8 cellular contexts compared by ENCODE assay signal in the genomic region with DNA sequence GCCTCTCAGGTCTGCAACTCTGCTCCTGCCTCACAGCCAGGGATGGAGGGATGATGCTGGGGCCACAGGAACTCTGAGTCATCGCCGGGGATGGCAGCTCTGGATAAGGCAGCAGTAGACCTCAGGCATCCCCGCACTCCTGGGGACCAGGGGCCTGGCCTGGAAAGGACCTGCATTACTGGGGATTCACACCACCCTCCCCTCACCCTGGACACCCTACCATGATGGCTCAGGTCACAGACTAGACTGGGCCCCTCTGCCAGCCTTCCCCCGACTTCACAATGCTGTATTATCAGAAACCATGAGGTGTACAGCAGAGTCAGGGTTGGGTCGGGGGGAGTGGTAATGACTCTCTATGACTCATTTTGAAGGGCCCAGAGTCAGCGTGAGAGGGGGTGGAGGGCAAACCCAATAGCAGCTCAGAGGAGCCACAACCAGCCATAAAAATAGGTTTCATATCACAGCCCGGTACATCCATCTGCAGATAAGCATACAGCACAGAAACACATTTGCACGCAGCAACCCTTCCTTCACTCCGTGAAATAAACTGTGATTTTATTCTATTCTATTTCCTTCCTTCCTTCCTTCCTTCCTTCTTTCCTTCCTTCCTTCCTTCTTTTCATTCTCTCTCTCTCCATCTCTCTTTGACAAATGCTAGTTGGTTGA. TPM values are rescaled to one million over a fixed set of nuclear protein-coding genes. Genes with fewer than 3 reads are reported as not detected.
DNase-seq lines count a peak whose midpoint lies in the region; FAIRE-seq and TF ChIP-seq lines count a peak whose summit lies in the region.
"Had no signal": no experiment of that assay in that cellular context is flagged by ENCODE, and none has a peak within 500 bp of the region (broad histone marks: within the 10 kb centered on the region; RNA-seq: fewer than 3 reads in every experiment).

No MANE protein-coding gene starts in this region.

- POLR2A ChIA-PET in endothelial cell of umbilical vein (lab: Charles Lee) (no interaction called here), HEK293T (lab: Yijun Ruan, JAX) (no interaction called here)

- BruUV-seq in endothelial cell of umbilical vein (replicated peaks; lab: Mats Ljungman, UMichigan) = no TSS peak

- H3K36me3 ChIP-seq in endothelial cell of umbilical vein (ENCODE audit: control insufficient read depth in 2 of 2, extremely low read depth in 1 of 2, insufficient read depth in 2 of 2, low read length in 2 of 2) = no peaks in the 10 kb centered on the region
- H3K36me3 ChIP-seq: neutrophil had no signal

- DNase-seq in H4 (ENCODE audit: low spot score) (peak; percentile 92), endothelial cell of umbilical vein (ENCODE audit: low read depth, low spot score) (peak; percentile 33), HEK293T (ENCODE audit: extremely low spot score) (no peak), NCI-H1417 treated with DMSO at 0.1 percent for 48 hours (lab: John Stamatoyannopoulos, UW) (no peak), middle frontal gyrus (ENCODE audit: extremely low spot score, low spot score) (no peak)
- DNase-seq in activated CD4-positive, CD25-positive, alpha-beta regulatory T cell treated with anti-CD3 and anti-CD28 coated beads, Interleukin-2, amount 50 U/mL, for 16 hours (ENCODE audit: low read depth, low spot score) = peak; percentile 44
- peak; percentile 11 to 23 for DNase-seq in stimulated activated CD8-positive, alpha-beta memory T cell treated with anti-CD3 and anti-CD28 coated beads, Interleukin-2, amount 100 ng/mL, for 1 hour (ENCODE audit: low read depth in 2 of 2)

- H3K4me3 ChIP-seq in endothelial cell of umbilical vein (replicated peaks in 1 of 3; ENCODE audit: insufficient read depth in 1 of 3, low read depth in 1 of 3, low read length in 3 of 3) = no peak overlapping the region

- H3K27me3 ChIP-seq in endothelial cell of umbilical vein (ENCODE audit: control insufficient read depth in 2 of 2, insufficient read depth in 2 of 2, low read length in 2 of 2) = no peaks in the 10 kb centered on the region

- no peak overlapping the region for H3K9ac ChIP-seq in endothelial cell of umbilical vein (replicated peaks; ENCODE audit: extremely low read depth, insufficient read depth, low read length)

- CTCF ChIA-PET in endothelial cell of umbilical vein (lab: Charles Lee) (no interaction called here), HEK293T (lab: Yijun Ruan, JAX) (no interaction called here)

- no peak for TF ChIP-seq CTCF in endothelial cell of umbilical vein (IDR thresholded peaks at IDR 0.05; ENCODE audit: extremely low read depth in 1 of 2, insufficient read depth in 1 of 2, low read depth in 1 of 2, low read length in 2 of 2)

- no peaks in the 10 kb centered on the region for H4K20me1 ChIP-seq in endothelial cell of umbilical vein (replicated peaks; ENCODE audit: control insufficient read depth, extremely low read depth, insufficient read depth, low read length)

- FAIRE-seq in endothelial cell of umbilical vein (lab: Jason Lieb, UNC) = peak; percentile 80

- no peak overlapping the region for H2AFZ ChIP-seq in endothelial cell of umbilical vein (ENCODE audit: low read depth, low read length)

- no peak for TF ChIP-seq POLR2A in endothelial cell of umbilical vein (IDR thresholded peaks at IDR 0.05; ENCODE audit: low read depth, low read length)

- no peaks in the 10 kb centered on the region for H3K9me1 ChIP-seq in endothelial cell of umbilical vein (replicated peaks; ENCODE audit: control insufficient read depth, extremely low read depth, insufficient read depth, low read length)

- no peaks in the 10 kb centered on the region for H3K79me2 ChIP-seq in endothelial cell of umbilical vein (ENCODE audit: control insufficient read depth, insufficient read depth, low read length)

- intact Hi-C loops in endothelial cell of umbilical vein (cut with micrococcal nuclease) = no loop called here

- H3K4me2 ChIP-seq in endothelial cell of umbilical vein (ENCODE audit: insufficient read depth, low read length) = no peak overlapping the region

- dilution Hi-C loops in endothelial cell of umbilical vein (cut with MboI; ENCODE audit: extremely low pct_ligation_motif_present, low sequenced_read_pairs) = no loop called here

- no peaks in the 10 kb centered on the region for H3K9me3 ChIP-seq in endothelial cell of umbilical vein (replicated peaks; ENCODE audit: control insufficient read depth, insufficient read depth, low read length)
- H3K9me3 ChIP-seq: neutrophil had no signal

- peaks cover 7% of the 10 kb centered on the region for H3K4me1 ChIP-seq in endothelial cell of umbilical vein (ENCODE audit: control insufficient read depth, extremely low read depth, insufficient read depth, low read length)

- no peak overlapping the region for H3K27ac ChIP-seq in endothelial cell of umbilical vein (ENCODE audit: insufficient read depth, low read depth, low read length)
- H3K27ac ChIP-seq: neutrophil had no signal

TF ChIP-seq in endothelial cell of umbilical vein, 7 proteins besides CTCF, POLR2A, EP300 and RAD21:
- no peak for TF ChIP-seq JUN (IDR thresholded peaks at IDR 0.05; ENCODE audit: borderline replicate concordance, insufficient read depth, insufficient read length, low read depth)
- no peak for TF ChIP-seq GATA2 (IDR thresholded peaks at IDR 0.05; ENCODE audit: insufficient read depth, insufficient read length, low read depth, low read length)
- TF ChIP-seq, protein P1, sequence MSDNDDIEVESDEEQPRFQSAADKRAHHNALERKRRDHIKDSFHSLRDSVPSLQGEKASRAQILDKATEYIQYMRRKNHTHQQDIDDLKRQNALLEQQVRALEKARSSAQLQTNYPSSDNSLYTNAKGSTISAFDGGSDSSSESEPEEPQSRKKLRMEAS (IDR thresholded peaks at IDR 0.05; ENCODE audit: insufficient read depth, insufficient read length) = no peak
- TF ChIP-seq POLR2AphosphoS5 (IDR thresholded peaks at IDR 0.05; ENCODE audit: insufficient read depth, low read depth, low read length) = no peak
- no peak for TF ChIP-seq EZH2 (IDR thresholded peaks at IDR 0.05; ENCODE audit: borderline replicate concordance, low read depth, low read length, severe bottlenecking)
- no peak for TF ChIP-seq MYC (IDR thresholded peaks at IDR 0.05; ENCODE audit: low read depth, low read length)
- no peak for TF ChIP-seq FOS (IDR thresholded peaks at IDR 0.05; ENCODE audit: borderline replicate concordance, insufficient read depth, low read length)

TF ChIP-seq in HEK293T, 16 proteins besides CTCF, POLR2A, EP300 and RAD21:
- TF ChIP-seq NFRKB (IDR thresholded peaks at IDR 0.05) (no peak), FOXK2 (IDR thresholded peaks at IDR 0.05) (no peak), SUZ12 (IDR thresholded peaks at IDR 0.05) (no peak), CTBP1 (IDR thresholded peaks at IDR 0.05; ENCODE audit: borderline replicate concordance) (no peak), FOXA1 (IDR thresholded peaks at IDR 0.05) (no peak), L3MBTL2 (conservative IDR thresholded peaks at IDR 0.05) (no peak), HDGF (IDR thresholded peaks at IDR 0.05; ENCODE audit: borderline replicate concordance) (no peak), ARNT (IDR thresholded peaks at IDR 0.05) (no peak), TARDBP (IDR thresholded peaks at IDR 0.05) (no peak), FOXM1 (IDR thresholded peaks at IDR 0.05; ENCODE audit: borderline replicate concordance) (no peak), ELF4 (IDR thresholded peaks at IDR 0.05) (no peak), SP1 (IDR thresholded peaks at IDR 0.05) (no peak), ZNF384 (IDR thresholded peaks at IDR 0.05) (no peak), LEF1 (IDR thresholded peaks at IDR 0.05; ENCODE audit: borderline replicate concordance) (no peak), BHLHE40 (IDR thresholded peaks at IDR 0.05; ENCODE audit: borderline replicate concordance) (no peak)
- TF ChIP-seq, protein P2, sequence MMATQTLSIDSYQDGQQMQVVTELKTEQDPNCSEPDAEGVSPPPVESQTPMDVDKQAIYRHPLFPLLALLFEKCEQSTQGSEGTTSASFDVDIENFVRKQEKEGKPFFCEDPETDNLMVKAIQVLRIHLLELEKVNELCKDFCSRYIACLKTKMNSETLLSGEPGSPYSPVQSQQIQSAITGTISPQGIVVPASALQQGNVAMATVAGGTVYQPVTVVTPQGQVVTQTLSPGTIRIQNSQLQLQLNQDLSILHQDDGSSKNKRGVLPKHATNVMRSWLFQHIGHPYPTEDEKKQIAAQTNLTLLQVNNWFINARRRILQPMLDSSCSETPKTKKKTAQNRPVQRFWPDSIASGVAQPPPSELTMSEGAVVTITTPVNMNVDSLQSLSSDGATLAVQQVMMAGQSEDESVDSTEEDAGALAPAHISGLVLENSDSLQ (IDR thresholded peaks at IDR 0.05) = no peak

RNA-seq across cellular contexts. Expression of gene DYNLRB2, which starts 28.8 kb away (rescaled TPM):
- 0.97 TPM in 1 of 2 replicates, not detected in the other for total RNA-seq in H4 (2014; rRNA removed; shearing (Covaris generic))
- not detected in 2 replicates for total RNA-seq in endothelial cell of umbilical vein
- polyA plus RNA-seq in endothelial cell of umbilical vein = not detected in 2 replicates
- polyA plus RNA-seq in endothelial cell of umbilical vein (2011; cell fraction: cytosol; rRNA removed) = not detected in 2 replicates
- not detected in 2 replicates for polyA plus RNA-seq in endothelial cell of umbilical vein (2011; cell fraction: nucleus; rRNA removed)
- polyA plus RNA-seq in endothelial cell of umbilical vein (2012) = not detected in 2 replicates
- not detected in 2 replicates for polyA minus RNA-seq in endothelial cell of umbilical vein
- polyA minus RNA-seq in endothelial cell of umbilical vein (2011; cell fraction: cytosol; rRNA and poly(A)+ RNA removed) = not detected
- not detected in 2 replicates for polyA minus RNA-seq in endothelial cell of umbilical vein (2011; cell fraction: nucleus; rRNA and poly(A)+ RNA removed)

Comparison
In these comparisons a context has a peak if more than half of its experiments do, and no peak if none do; other contexts are left out.
1. DNase-seq: peak in H4 (single experiment), activated CD4-positive, CD25-positive, alpha-beta regulatory T cell treated with anti-CD3 and anti-CD28 coated beads, Interleukin-2, amount 50 U/mL, for 16 hours (single experiment), endothelial cell of umbilical vein (single experiment) and stimulated activated CD8-positive, alpha-beta memory T cell treated with anti-CD3 and anti-CD28 coated beads, Interleukin-2, amount 100 ng/mL, for 1 hour (2 of 2); none in HEK293T (single experiment), NCI-H1417 treated with DMSO at 0.1 percent for 48 hours (single experiment) and middle frontal gyrus (single experiment).